Comparison of ENCODE assay signal across 9 cellular contexts in the genomic region with DNA sequence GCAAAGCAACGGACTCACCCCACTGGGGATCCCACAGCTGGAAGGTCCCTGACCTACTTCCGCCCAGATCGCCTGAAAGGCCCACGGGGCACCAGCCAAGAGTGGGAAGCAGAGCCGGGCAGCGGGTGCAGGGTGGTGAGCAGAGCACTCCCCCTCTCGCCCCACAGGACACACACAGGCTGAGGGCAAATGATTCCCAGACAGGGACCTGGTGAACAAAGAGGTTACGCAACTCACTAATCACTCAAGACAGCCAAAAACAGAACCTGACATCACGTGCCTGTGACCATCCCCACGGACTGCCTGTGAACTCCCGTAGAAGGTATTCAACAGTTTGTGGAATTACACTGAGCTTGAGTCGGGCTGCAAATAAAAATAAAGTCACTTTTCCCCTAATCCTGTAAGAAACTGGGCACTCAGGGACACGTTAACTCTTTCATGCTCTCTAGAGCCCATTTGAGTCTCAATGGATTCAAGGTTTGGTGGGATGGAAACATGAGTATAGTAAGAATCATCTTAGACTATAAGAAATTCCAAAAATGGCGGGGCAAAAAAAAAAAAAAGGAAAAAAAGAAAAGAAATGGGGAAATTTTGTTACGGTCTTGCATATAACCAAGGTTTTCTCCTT.
DNase-seq lines count a peak whose midpoint lies in the region; TF ChIP-seq lines count a peak whose summit lies in the region.
"Had no signal": no experiment of that assay in that cellular context is flagged by ENCODE, and none has a peak within 500 bp of the region (broad histone marks: within the 10 kb centered on the region; RNA-seq: fewer than 3 reads in every experiment).

No MANE protein-coding gene starts in this region.

- peaks cover 2% of the 10 kb centered on the region; the same call in 1 of the 2 replicates for H3K27me3 ChIP-seq in BLaER1

- H3K4me3 ChIP-seq in BLaER1 (no peak overlapping the region), choroid plexus epithelial cell (ENCODE audit: low read depth, low read length) (no peak overlapping the region)

- no peaks in the 10 kb centered on the region for H3K36me3 ChIP-seq in BLaER1

- peaks cover 92% of the 10 kb centered on the region for H3K4me1 ChIP-seq in BLaER1

- H3K9ac ChIP-seq in BLaER1: no peak overlapping the region

- no peak for TF ChIP-seq CTCF in choroid plexus epithelial cell (conservative IDR thresholded peaks at IDR 0.05; ENCODE audit: low read depth, low read length)

- H3K27ac ChIP-seq in BLaER1: no peak overlapping the region; the same call in 1 of the 2 replicates

- peak overlapping the region; percentile 82 for H3K4me2 ChIP-seq in BLaER1

- no peaks in the 10 kb centered on the region for H3K9me3 ChIP-seq in BLaER1

- H4K20me1 ChIP-seq in BLaER1: peaks cover 6% of the 10 kb centered on the region

- DNase-seq in M059J (ENCODE audit: low read depth) (peak; percentile 56), choroid plexus epithelial cell (ENCODE audit: low read depth) (peak; percentile 37), mucosa of gallbladder (ENCODE audit: low spot score) (peak; percentile 61), A172 (ENCODE audit: low spot score) (no peak), NCI-H2029 treated with DMSO at 0.1 percent for 48 hours (lab: John Stamatoyannopoulos, UW) (no peak), hippocampal formation (lab: John Stamatoyannopoulos, UW) (no peak)
- DNase-seq in stimulated activated CD4-positive, alpha-beta T cell treated with anti-CD3 and anti-CD28 coated beads, Interleukin-2, amount 100 ng/mL, for 24 hours: no peak
- DNase-seq: NCI-H2029 had no signal

Comparison
In these comparisons a context has a peak if more than half of its experiments do, and no peak if none do; other contexts are left out.
1. DNase-seq: peak in M059J (single experiment), choroid plexus epithelial cell (single experiment) and mucosa of gallbladder (single experiment); none in stimulated activated CD4-positive, alpha-beta T cell treated with anti-CD3 and anti-CD28 coated beads, Interleukin-2, amount 100 ng/mL, for 24 hours (0 of 2), A172 (single experiment), NCI-H2029 treated with DMSO at 0.1 percent for 48 hours (single experiment) and hippocampal formation (0 of 2).